ENCODE assay signal across 20 cellular contexts in genomic region chr22:47159592-47159991, GRCh38.
"Had no signal": no experiment of that assay in that cellular context is flagged by ENCODE, and none has a peak within 500 bp of the region (broad histone marks: within the 10 kb centered on the region; RNA-seq: fewer than 3 reads in every experiment).

No MANE protein-coding gene starts in this region.

- H2AFZ ChIP-seq: parathyroid adenoma had no signal

- H3K79me2 ChIP-seq: parathyroid adenoma had no signal

- H3K4me3 ChIP-seq: left ventricle myocardium inferior, lung, right atrium auricular region, skin epidermis, tibial nerve, upper lobe of left lung, vagina had no signal

- DNase-seq: hypothalamus; immature natural killer cell; left ventricle myocardium inferior; mesendoderm; occipital lobe; stimulated activated CD4-positive, alpha-beta T cell treated with anti-CD3 and anti-CD28 coated beads, Interleukin-4, amount 100 ng/mL, for 24 hours; stimulated activated naive CD4-positive, alpha-beta T cell; substantia nigra; upper lobe of left lung had no signal

- ATAC-seq: naive thymus-derived CD8-positive, alpha-beta T cell; sciatic nerve; stimulated activated effector memory CD8-positive, alpha-beta T cell treated with anti-CD3 and anti-CD28 coated beads, Interleukin-12 subunit alpha, Interleukin-12 subunit beta, amount 100 ng/mL, for 72 hours had no signal

- H3K9me3 ChIP-seq: left ventricle myocardium inferior, neutrophil, right atrium auricular region, tibial nerve, upper lobe of left lung, vagina had no signal

- H3K27ac ChIP-seq: left ventricle myocardium inferior, neutrophil, parathyroid adenoma, right atrium auricular region, skin epidermis, tibial nerve, upper lobe of left lung, vagina had no signal

- H3K9ac ChIP-seq: parathyroid adenoma had no signal

- FAIRE-seq: islet of Langerhans had no signal

- H3K36me3 ChIP-seq: left ventricle myocardium inferior, right atrium auricular region, vagina had no signal

- H3K27me3 ChIP-seq: neutrophil, right atrium auricular region, tibial nerve, upper lobe of left lung, vagina had no signal

- H3K4me1 ChIP-seq: parathyroid adenoma had no signal
